ENCODE assay signal across 16 cellular contexts in genomic region chr6:109628158-109629000, GRCh38.
"Had no signal": no experiment of that assay in that cellular context is flagged by ENCODE, and none has a peak within 500 bp of the region (broad histone marks: within the 10 kb centered on the region; RNA-seq: fewer than 3 reads in every experiment).

No MANE protein-coding gene starts in this region.

- H3K79me2 ChIP-seq: parathyroid adenoma had no signal

- H3K4me1 ChIP-seq: left ventricle myocardium inferior, parathyroid adenoma, tibial artery, uterus had no signal

- H2AFZ ChIP-seq: parathyroid adenoma had no signal

- H3K27ac ChIP-seq: left ventricle myocardium inferior, parathyroid adenoma, tibial artery, uterus had no signal

- H3K9ac ChIP-seq: parathyroid adenoma had no signal

- H3K4me3 ChIP-seq: left ventricle myocardium inferior, tibial artery, uterus had no signal

- H3K27me3 ChIP-seq: tibial artery, uterus had no signal

- H3K9me3 ChIP-seq: uterus had no signal

- DNase-seq: activated CD4-positive, CD25-positive, alpha-beta regulatory T cell; activated gamma-delta T cell treated with Interleukin-2 at 50 U/mL for 16 hours; activated T-cell treated with anti-CD3 and anti-CD28 coated beads, Interleukin-2, amount 50 U/mL, for 4 hours; amygdala; effector memory CD4-positive, alpha-beta T cell; foreskin melanocyte; left ventricle myocardium inferior; naive B cell; retina; stimulated activated CD4-positive, alpha-beta T cell treated with anti-CD3 and anti-CD28 coated beads, Interleukin-12 subunit alpha, Interleukin-12 subunit beta, amount 100 ng/mL, for 4 hours; stimulated activated CD4-positive, alpha-beta T cell treated with anti-CD3 and anti-CD28 coated beads, Interleukin-2, amount 100 ng/mL, for 24 hours; tibial artery; uterus had no signal

- H3K36me3 ChIP-seq: uterus had no signal

- H3K27ac Mint-ChIP-seq: brain; naive B cell; T-helper 1 cell treated with Interleukin-12 subunit alpha and Interleukin-12 subunit beta and Interleukin-4 antibody, amounts not matched to agents 30 μg/mL and 1 μg/mL, for 36 hours had no signal
